Comparison of ENCODE assay signal across 23 cellular contexts in the genomic region with DNA sequence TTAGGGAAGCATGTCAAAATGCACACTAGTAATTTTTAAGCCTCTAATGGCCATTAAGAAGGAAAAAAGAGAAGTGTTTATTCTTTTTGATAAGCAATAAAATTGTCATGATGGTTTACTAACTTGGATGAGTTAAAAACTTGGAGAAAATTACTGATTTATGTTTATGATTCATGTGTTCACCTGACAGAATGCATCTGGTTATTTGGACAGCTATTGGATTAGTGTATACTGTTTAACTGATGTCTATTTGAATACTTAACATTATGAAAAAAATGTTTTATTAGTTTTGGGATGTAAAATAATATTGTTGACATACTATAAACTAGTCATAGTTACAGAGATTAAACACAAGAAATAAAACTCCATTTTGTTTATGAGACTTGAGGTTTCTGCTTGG.
"Had no signal": no experiment of that assay in that cellular context is flagged by ENCODE, and none has a peak within 500 bp of the region (broad histone marks: within the 10 kb centered on the region; RNA-seq: fewer than 3 reads in every experiment).

No MANE protein-coding gene starts in this region.

- ATAC-seq: esophagus mucosa; gastrocnemius medialis; heart right ventricle; left lobe of liver; mucosa of descending colon; natural killer cell; psoas muscle; stimulated activated effector memory CD8-positive, alpha-beta T cell treated with anti-CD3 and anti-CD28 coated beads, Interleukin-12 subunit alpha, Interleukin-12 subunit beta, amount 100 ng/mL, for 72 hours; stimulated activated naive CD8-positive, alpha-beta T cell treated with anti-CD3 and anti-CD28 coated beads, Interleukin-15, amount 100 ng/mL, for 72 hours had no signal

- H3K9me3 ChIP-seq: gastrocnemius medialis, heart right ventricle, mucosa of descending colon, pancreas, psoas muscle, right lobe of liver, thoracic aorta had no signal

- H3K27me3 Mint-ChIP-seq: stimulated activated naive CD8-positive, alpha-beta T cell treated with anti-CD3 and anti-CD28 coated beads, Interleukin-15, amount 100 ng/mL, for 72 hours had no signal

- DNase-seq: cortex of kidney; dorsolateral prefrontal cortex; effector CD8-positive, alpha-beta T cell; gastrocnemius medialis; heart right ventricle; hypothalamus; kidney glomerular epithelial cell; mammary epithelial cell; mucosa of descending colon; natural killer cell; occipital lobe; pancreas; psoas muscle; retina; right lobe of liver; stimulated activated CD4-positive, alpha-beta T cell treated with anti-CD3 and anti-CD28 coated beads, Interleukin-4, amount 100 ng/mL, for 1 hour; stimulated activated CD8-positive, alpha-beta memory T cell treated with anti-CD3 and anti-CD28 coated beads, Interleukin-4, amount 100 ng/mL, for 48 hours; stimulated activated naive CD8-positive, alpha-beta T cell treated with anti-CD3 and anti-CD28 coated beads, Interleukin-15, amount 100 ng/mL, for 72 hours; trophoblast cell had no signal

- H3K36me3 Mint-ChIP-seq: natural killer cell; stimulated activated effector memory CD8-positive, alpha-beta T cell treated with anti-CD3 and anti-CD28 coated beads, Interleukin-12 subunit alpha, Interleukin-12 subunit beta, amount 100 ng/mL, for 72 hours had no signal

- H3K27me3 ChIP-seq: dorsolateral prefrontal cortex, gastrocnemius medialis, heart right ventricle, pancreas, right lobe of liver had no signal

- H3K36me3 ChIP-seq: gastrocnemius medialis, pancreas, right lobe of liver, thoracic aorta had no signal

- H3K4me1 ChIP-seq: gastrocnemius medialis, heart right ventricle, psoas muscle had no signal

- H3K4me3 Mint-ChIP-seq: natural killer cell; stimulated activated effector memory CD8-positive, alpha-beta T cell treated with anti-CD3 and anti-CD28 coated beads, Interleukin-12 subunit alpha, Interleukin-12 subunit beta, amount 100 ng/mL, for 72 hours; stimulated activated naive CD8-positive, alpha-beta T cell treated with anti-CD3 and anti-CD28 coated beads, Interleukin-15, amount 100 ng/mL, for 72 hours had no signal

- H3K27ac Mint-ChIP-seq: stimulated activated effector memory CD8-positive, alpha-beta T cell treated with anti-CD3 and anti-CD28 coated beads, Interleukin-12 subunit alpha, Interleukin-12 subunit beta, amount 100 ng/mL, for 72 hours had no signal

- H3K9me3 Mint-ChIP-seq: natural killer cell; stimulated activated effector memory CD8-positive, alpha-beta T cell treated with anti-CD3 and anti-CD28 coated beads, Interleukin-12 subunit alpha, Interleukin-12 subunit beta, amount 100 ng/mL, for 72 hours; stimulated activated naive CD8-positive, alpha-beta T cell treated with anti-CD3 and anti-CD28 coated beads, Interleukin-15, amount 100 ng/mL, for 72 hours had no signal

- H3K4me3 ChIP-seq: dorsolateral prefrontal cortex, gastrocnemius medialis, heart right ventricle, mucosa of descending colon, pancreas, psoas muscle, right lobe of liver, thoracic aorta had no signal

- H3K4me1 Mint-ChIP-seq: stimulated activated effector memory CD8-positive, alpha-beta T cell treated with anti-CD3 and anti-CD28 coated beads, Interleukin-12 subunit alpha, Interleukin-12 subunit beta, amount 100 ng/mL, for 72 hours had no signal

- H3K27ac ChIP-seq: dorsolateral prefrontal cortex, gastrocnemius medialis, heart right ventricle, pancreas, psoas muscle, right lobe of liver, thoracic aorta had no signal
